16 cellular contexts compared by ENCODE assay signal in the genomic region with DNA sequence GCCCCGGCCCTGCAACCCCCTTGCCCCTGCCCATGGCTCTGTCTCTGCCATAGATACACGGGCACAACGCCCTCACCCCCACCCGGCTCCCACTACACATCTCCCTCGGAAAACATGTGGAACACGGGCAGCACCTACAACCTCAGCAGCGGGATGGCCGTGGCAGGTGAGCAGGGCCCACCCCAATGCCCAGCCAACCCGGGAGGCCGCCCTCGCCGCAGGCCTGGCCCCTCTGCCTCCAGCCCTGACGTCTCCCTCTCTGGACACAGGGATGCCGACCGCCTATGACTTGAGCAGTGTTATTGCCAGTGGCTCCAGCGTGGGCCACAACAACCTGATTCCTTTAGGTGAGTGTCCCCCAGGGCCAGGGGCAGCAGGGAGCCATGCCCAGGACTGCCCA. TPM values are rescaled to one million over a fixed set of nuclear protein-coding genes. Genes with fewer than 3 reads are reported as not detected.
DNase-seq lines count a peak whose midpoint lies in the region; ATAC-seq and TF ChIP-seq lines count a peak whose summit lies in the region.
"Had no signal": no experiment of that assay in that cellular context is flagged by ENCODE, and none has a peak within 500 bp of the region (broad histone marks: within the 10 kb centered on the region; RNA-seq: fewer than 3 reads in every experiment).

No MANE protein-coding gene starts in this region.

- H3K27me3 ChIP-seq in H7 (ENCODE audit: control insufficient read depth, insufficient read depth, low read length) (no peaks in the 10 kb centered on the region), dorsolateral prefrontal cortex (no peaks in the 10 kb centered on the region), gastrocnemius medialis (no peaks in the 10 kb centered on the region)

- H3K9me3 ChIP-seq in gastrocnemius medialis = no peaks in the 10 kb centered on the region

- CTCF ChIA-PET in RWPE1 (lab: Yijun Ruan, JAX) = no interaction called here

- H3K4me1 ChIP-seq in gastrocnemius medialis = peaks cover 6 to 18% of the 10 kb centered on the region in 2 donors

- in situ Hi-C loops in gastrocnemius medialis (cut with MboI; ENCODE audit: low sequenced_read_pairs in 4 of 4) = loop anchor here in 1 of 4 donors (10.0 kb wide), 1 partner anchor 46 kb away; a partner anchor contains a TSS

- peak overlapping the region; percentile 52 for H3K27ac ChIP-seq in RWPE1
- peak overlapping the region in 48 of 59 donors; percentile 0 to 81 (median 48) for H3K27ac ChIP-seq in dorsolateral prefrontal cortex
- peak overlapping the region in 3 of 4 donors; percentile 54 to 84 (median 82) for H3K27ac ChIP-seq in gastrocnemius medialis

- POLR2A ChIA-PET in RWPE1 (lab: Yijun Ruan, JAX; ENCODE audit: low non-redundant PET) = no interaction called here

- TF ChIP-seq CTCF in RWPE1 (conservative IDR thresholded peaks at IDR 0.05; ENCODE audit: low read depth) = no peak
- TF ChIP-seq CTCF in dorsolateral prefrontal cortex (IDR thresholded peaks at IDR 0.05 in 54 of 56, conservative IDR thresholded peaks at IDR 0.05 in 2 of 56; ENCODE audit: low read depth in 1 of 56, partially characterized antibody in 56 of 56) = no peak
- TF ChIP-seq CTCF in gastrocnemius medialis (IDR thresholded peaks at IDR 0.05 in 4 of 5, conservative IDR thresholded peaks at IDR 0.05 in 1 of 5) = no peak

- ATAC-seq in gastrocnemius medialis (no peak), GM21360 (IDR thresholded peaks at IDR 0.05; ENCODE audit: unreplicated experiment) (no peak)

- peak; percentile 43 for DNase-seq in H7
- no peak for DNase-seq in RWPE1 (ENCODE audit: low spot score)
- no peak for DNase-seq in dorsolateral prefrontal cortex
- no peak for DNase-seq in gastrocnemius medialis
- DNase-seq in DMS114 treated with DMSO at 0.1 percent for 48 hours (lab: John Stamatoyannopoulos, UW; ENCODE audit: unreplicated experiment) = no peak
- no peak for DNase-seq in cortex of kidney (lab: John Stamatoyannopoulos, UW)
- no peak for DNase-seq in GOT3 (lab: John Stamatoyannopoulos, UW)
- DNase-seq: ACHN, DMS79, NCI-H1436, NCI-H2029, NCI-H2171, NCI-H446, OCI-M1 had no signal

- TF ChIP-seq POLR2A in gastrocnemius medialis (IDR thresholded peaks at IDR 0.05) = no peak

- intact Hi-C loops in dorsolateral prefrontal cortex (cut with DNase I) (no loop called here), gastrocnemius medialis (cut with DNase I; ENCODE audit: low total_unique reads) (no loop called here)

- H3K36me3 ChIP-seq in H7 (replicated peaks; ENCODE audit: control insufficient read depth, insufficient read depth, low read length) (peaks cover 19% of the 10 kb centered on the region), gastrocnemius medialis (peaks cover 0 to 52% of the 10 kb centered on the region in 2 donors)

- H3K4me3 ChIP-seq in H7 (ENCODE audit: insufficient read depth, low read depth, low read length) (no peak overlapping the region), dorsolateral prefrontal cortex (no peak overlapping the region), gastrocnemius medialis (no peak overlapping the region)
- H3K4me3 ChIP-seq: GM23338 had no signal

RNA-seq across cellular contexts. Expression of a gene that starts 7.7 kb away (rescaled TPM):
- total RNA-seq in H7 (2014; rRNA removed; shearing (Covaris generic)) = 81.1 and 90.3 TPM in 2 replicates
- 10 to 100 TPM; 22.1 to 45.7 (median 32.1) TPM for total RNA-seq in dorsolateral prefrontal cortex
- total RNA-seq in gastrocnemius medialis = 10 to 100 TPM; 17.8 to 30.8 (median 24.2) TPM

RNA-seq across cellular contexts. Expression of a gene that starts 7.8 kb away (rescaled TPM):
- 58.2 and 68.3 TPM in 2 replicates for total RNA-seq in H7 (2014; rRNA removed; shearing (Covaris generic))
- total RNA-seq in dorsolateral prefrontal cortex (10 to 100 TPM; 15.6 to 33.0 (median 23.3) TPM), gastrocnemius medialis (10 to 100 TPM; 28.7 to 54.5 (median 34.8) TPM)

RNA-seq across cellular contexts. Expression of a gene that starts 40.0 kb away (rescaled TPM):
- total RNA-seq in H7 (2014; rRNA removed; shearing (Covaris generic)) = 173 and 208 TPM in 2 replicates
- total RNA-seq in dorsolateral prefrontal cortex (100 to 1,000 TPM; 103 to 170 (median 136) TPM), gastrocnemius medialis (10 to 100 TPM; 24.0 to 72.6 (median 68.7) TPM)

RNA-seq across cellular contexts. Expression of a gene that starts 49.4 kb away (rescaled TPM):
- 117 and 151 TPM in 2 replicates for total RNA-seq in H7 (2014; rRNA removed; shearing (Covaris generic))
- total RNA-seq in dorsolateral prefrontal cortex (10 to 100 TPM; 31.2 to 58.4 (median 45.9) TPM), gastrocnemius medialis (10 to 100 TPM; 31.2 to 58.5 (median 53.0) TPM)
